11 cellular contexts compared by ENCODE assay signal in genomic region chr10:30270247-30270646, GRCh38.
DNase-seq lines count a peak whose midpoint lies in the region; TF ChIP-seq lines count a peak whose summit lies in the region.
"Had no signal": no experiment of that assay in that cellular context is flagged by ENCODE, and none has a peak within 500 bp of the region (broad histone marks: within the 10 kb centered on the region; RNA-seq: fewer than 3 reads in every experiment).

No MANE protein-coding gene starts in this region.

- no peak overlapping the region for H3K27ac ChIP-seq in smooth muscle cell (ENCODE audit: low read depth)

- 57% methylated on average over 3 of the region's 3 CpGs for WGBS in smooth muscle cell (ENCODE audit: low lambda C conversion rate)

- TF ChIP-seq CTCF in smooth muscle cell (IDR thresholded peaks at IDR 0.05; ENCODE audit: borderline replicate concordance, insufficient read depth, poor library complexity, severe bottlenecking), result peak; percentile 7

- H3K4me3 ChIP-seq in smooth muscle cell, result no peak overlapping the region

- no peaks in the 10 kb centered on the region for H4K20me1 ChIP-seq in smooth muscle cell (ENCODE audit: low read depth)

- no peaks in the 10 kb centered on the region for H3K27me3 ChIP-seq in smooth muscle cell (ENCODE audit: low read depth)

- H3F3A ChIP-seq in smooth muscle cell (ENCODE audit: low read depth), result no peaks in the 10 kb centered on the region

- DNase-seq in NCI-H1694 treated with DMSO at 0.1 percent for 48 hours (lab: John Stamatoyannopoulos, UW) (peak; percentile 19), NCI-H1694 (lab: John Stamatoyannopoulos, UW) (no peak), NCI-H69 (lab: John Stamatoyannopoulos, UW) (peak; percentile 7), dermis blood vessel endothelial cell (peak; percentile 21), smooth muscle cell (lab: John Stamatoyannopoulos, UW; ENCODE audit: unreplicated experiment) (no peak), NCI-H146 treated with DMSO at 0.1 percent for 48 hours (lab: John Stamatoyannopoulos, UW; ENCODE audit: unreplicated experiment) (no peak)
- DNase-seq in stimulated activated CD8-positive, alpha-beta memory T cell treated with anti-CD3 and anti-CD28 coated beads, Interleukin-4, amount 100 ng/mL, for 48 hours, result no peak
- no peak for DNase-seq in activated CD4-positive, alpha-beta T cell treated with anti-CD3 and anti-CD28 coated beads, Interleukin-2, amount 50 U/mL, for 4 hours
- DNase-seq: activated CD4-positive, alpha-beta T cell treated with anti-CD3 and anti-CD28 coated beads for 48 hours; activated naive CD4-positive, alpha-beta T cell treated with anti-CD3 and anti-CD28 coated beads, Interleukin-2, amount 50 U/mL, for 16 hours; islet precursor cell had no signal

- no peaks in the 10 kb centered on the region for H3K9me3 ChIP-seq in smooth muscle cell (replicated peaks; ENCODE audit: low read depth)

- no peak overlapping the region for H3K9ac ChIP-seq in smooth muscle cell (ENCODE audit: low read depth)

- H3K36me3 ChIP-seq in smooth muscle cell (ENCODE audit: low read depth), result no peaks in the 10 kb centered on the region

- no peaks in the 10 kb centered on the region for H3K79me2 ChIP-seq in smooth muscle cell (ENCODE audit: low read depth)

- no peak overlapping the region for H2AFZ ChIP-seq in smooth muscle cell (ENCODE audit: low read depth)

- H3K4me1 ChIP-seq in smooth muscle cell (ENCODE audit: low read depth), result no peaks in the 10 kb centered on the region

- no peak overlapping the region for H3K4me2 ChIP-seq in smooth muscle cell

Comparison
In these comparisons a context has a peak if more than half of its experiments do, and no peak if none do; other contexts are left out.
1. DNase-seq: peak in NCI-H1694 treated with DMSO at 0.1 percent for 48 hours (single experiment), NCI-H69 (single experiment) and dermis blood vessel endothelial cell (single experiment); none in NCI-H1694 (single experiment), smooth muscle cell (single experiment), stimulated activated CD8-positive, alpha-beta memory T cell treated with anti-CD3 and anti-CD28 coated beads, Interleukin-4, amount 100 ng/mL, for 48 hours (single experiment), activated CD4-positive, alpha-beta T cell treated with anti-CD3 and anti-CD28 coated beads, Interleukin-2, amount 50 U/mL, for 4 hours (0 of 2) and NCI-H146 treated with DMSO at 0.1 percent for 48 hours (single experiment).